ENCODE assay signal across 8 cellular contexts in the genomic region with DNA sequence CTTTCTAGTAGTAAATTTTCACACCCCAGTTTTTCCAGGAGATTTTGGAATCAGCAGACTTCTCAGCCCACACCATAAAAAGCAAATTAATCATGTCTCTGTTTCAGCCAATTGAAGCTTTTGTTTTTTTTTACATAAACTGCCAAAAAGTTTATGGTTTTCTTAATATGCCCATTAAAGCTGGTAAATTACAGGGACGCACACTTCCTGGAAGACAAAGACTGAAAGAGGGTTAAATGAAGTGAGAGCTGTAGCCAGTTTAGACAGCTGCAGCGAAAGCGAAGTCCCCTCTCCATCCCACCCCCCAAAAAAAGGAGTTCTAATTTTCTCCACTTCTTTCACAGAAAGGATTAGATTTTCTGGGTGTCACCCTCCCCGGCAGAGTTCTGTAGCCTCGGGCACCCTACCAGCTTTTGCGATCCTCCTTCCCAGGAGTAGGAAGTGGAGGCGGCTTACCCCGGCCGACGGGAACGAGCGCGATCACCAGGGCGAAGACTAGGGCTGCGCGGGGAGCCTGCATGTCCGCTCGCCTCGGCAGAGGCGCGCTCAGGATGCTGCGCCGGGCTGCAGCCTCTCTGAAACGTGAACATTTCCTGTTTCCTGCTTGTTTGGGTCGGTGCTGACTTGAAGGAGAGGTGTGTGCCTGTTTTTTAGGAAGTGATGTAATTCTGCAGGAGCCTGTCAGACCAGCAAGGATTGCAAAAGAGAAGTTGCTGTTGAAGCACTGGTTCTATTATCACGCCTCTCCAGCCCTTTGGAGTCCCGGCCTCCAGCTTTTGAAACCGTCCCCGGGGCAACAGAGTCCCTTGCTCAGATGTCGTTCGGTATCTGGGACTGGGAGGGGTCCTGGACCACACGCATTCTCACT. TPM values are rescaled to one million over a fixed set of nuclear protein-coding genes. Genes with fewer than 3 reads are reported as not detected.
DNase-seq lines count a peak whose midpoint lies in the region; ATAC-seq and TF ChIP-seq lines count a peak whose summit lies in the region.

A gene with protein sequence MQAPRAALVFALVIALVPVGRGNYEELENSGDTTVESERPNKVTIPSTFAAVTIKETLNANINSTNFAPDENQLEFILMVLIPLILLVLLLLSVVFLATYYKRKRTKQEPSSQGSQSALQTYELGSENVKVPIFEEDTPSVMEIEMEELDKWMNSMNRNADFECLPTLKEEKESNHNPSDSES (minus strand): TSS at position 584 of the 868 bp plus-strand sequence. CDS start 64 bp downstream, at position 520.

- H3K9ac ChIP-seq in HUES6 (ENCODE audit: low read length) = peak within 1 kb of the TSS; percentile 84

- ATAC-seq in GM21423 (IDR thresholded peaks at IDR 0.05; ENCODE audit: unreplicated experiment) (peak; percentile 74), T-helper 17 cell (peak; percentile 99), sciatic nerve (peak; percentile 88)

- no peaks in the 10 kb centered on the region for H3K9me3 ChIP-seq in HUES6 (ENCODE audit: control insufficient read depth, insufficient read depth, low read depth, low read length)
- no peaks in the 10 kb centered on the region for H3K9me3 ChIP-seq in T-helper 17 cell (ENCODE audit: control insufficient read depth, low read length, poor library complexity, severe bottlenecking)
- H3K9me3 ChIP-seq in ascending aorta = no peaks in the 10 kb centered on the region

- peak within 1 kb of the TSS; percentile 49; the same call in 1 of the 2 replicates for H3K27ac ChIP-seq in HUES6 (ENCODE audit: low read depth, low read length)
- no peak within 1 kb of the TSS for H3K27ac ChIP-seq in ascending aorta

- intact Hi-C loops in ascending aorta (cut with DNase I) = no loop called here
- intact Hi-C loops in sciatic nerve (cut with DNase I) = no loop called here

- peak; percentile 22 for DNase-seq in DMS53 treated with DMSO at 0.1 percent for 48 hours (lab: John Stamatoyannopoulos, UW; ENCODE audit: unreplicated experiment)
- DNase-seq in T-helper 17 cell = peak; percentile 44 to 48 (median 47)
- peak in 1 of 2 donors; percentile 77 for DNase-seq in ascending aorta (ENCODE audit: low spot score in 2 of 2)
- DNase-seq in hypothalamus (lab: John Stamatoyannopoulos, UW) = peak in 42 of 51 donors; percentile 1 to 57 (median 24)
- DNase-seq in sciatic nerve (ENCODE audit: low spot score) = peak; percentile 76
- DNase-seq in NCI-H446 treated with DMSO at 0.1 percent for 48 hours (lab: John Stamatoyannopoulos, UW) = no peak

- H3K4me1 ChIP-seq in HUES6 (ENCODE audit: control insufficient read depth, insufficient read depth, low read length) = peaks cover 76% of the 10 kb centered on the region
- no peaks in the 10 kb centered on the region for H3K4me1 ChIP-seq in ascending aorta

- TF ChIP-seq CTCF in ascending aorta (IDR thresholded peaks at IDR 0.05) = no peak

- peak within 1 kb of the TSS; percentile 92 for H3K27ac Mint-ChIP-seq in T-helper 17 cell

- H3K27me3 ChIP-seq in HUES6 (ENCODE audit: control insufficient read depth, insufficient read depth, low read length) = no peaks in the 10 kb centered on the region; the same call in 1 of the 2 replicates
- no peaks in the 10 kb centered on the region for H3K27me3 ChIP-seq in ascending aorta

- H3K4me3 ChIP-seq in HUES6 (ENCODE audit: low read depth, low read length) = peak within 1 kb of the TSS; percentile 70
- H3K4me3 ChIP-seq in ascending aorta = peak within 1 kb of the TSS; percentile 43 to 64

- H3K4me3 Mint-ChIP-seq in T-helper 17 cell = peak within 1 kb of the TSS; percentile 94

- no peaks in the 10 kb centered on the region for H3K27me3 Mint-ChIP-seq in T-helper 17 cell

- H3K36me3 ChIP-seq in HUES6 (ENCODE audit: control insufficient read depth, insufficient read depth, low read length) (no peaks in the 10 kb centered on the region), ascending aorta (no peaks in the 10 kb centered on the region)

- peaks cover 9% of the 10 kb centered on the region for H3K36me3 Mint-ChIP-seq in T-helper 17 cell (ENCODE audit: low read depth)

- peaks cover 48% of the 10 kb centered on the region for H3K4me1 Mint-ChIP-seq in T-helper 17 cell

RNA-seq across cellular contexts. Expression of the gene that starts here (rescaled TPM):
- total RNA-seq in T-helper 17 cell = 10 to 100 TPM; 25.1 to 25.2 TPM
- total RNA-seq in ascending aorta = 1.4 TPM
- 3.7 TPM for total RNA-seq in sciatic nerve
